1 cellular context compared by ENCODE assay signal in genomic region chr16:88789593-88789992, GRCh38.
TF ChIP-seq lines count a peak whose summit lies in the region.

No MANE protein-coding gene starts in this region.

TF ChIP-seq in HepG2, 621 proteins besides CTCF, POLR2A, EP300 and RAD21 (continues in another document):
- no peak for TF ChIP-seq NONO (IDR thresholded peaks at IDR 0.05)
- 0 out of 2 replicates have a peak, but pooled peaks have one; percentile 23 for TF ChIP-seq NONO (CRISPR knock-in tag; conservative IDR thresholded peaks at IDR 0.05)
- TF ChIP-seq SETDB1 (CRISPR knock-in tag; IDR thresholded peaks at IDR 0.05; ENCODE audit: borderline replicate concordance), result no peak
- TF ChIP-seq, protein P1, sequence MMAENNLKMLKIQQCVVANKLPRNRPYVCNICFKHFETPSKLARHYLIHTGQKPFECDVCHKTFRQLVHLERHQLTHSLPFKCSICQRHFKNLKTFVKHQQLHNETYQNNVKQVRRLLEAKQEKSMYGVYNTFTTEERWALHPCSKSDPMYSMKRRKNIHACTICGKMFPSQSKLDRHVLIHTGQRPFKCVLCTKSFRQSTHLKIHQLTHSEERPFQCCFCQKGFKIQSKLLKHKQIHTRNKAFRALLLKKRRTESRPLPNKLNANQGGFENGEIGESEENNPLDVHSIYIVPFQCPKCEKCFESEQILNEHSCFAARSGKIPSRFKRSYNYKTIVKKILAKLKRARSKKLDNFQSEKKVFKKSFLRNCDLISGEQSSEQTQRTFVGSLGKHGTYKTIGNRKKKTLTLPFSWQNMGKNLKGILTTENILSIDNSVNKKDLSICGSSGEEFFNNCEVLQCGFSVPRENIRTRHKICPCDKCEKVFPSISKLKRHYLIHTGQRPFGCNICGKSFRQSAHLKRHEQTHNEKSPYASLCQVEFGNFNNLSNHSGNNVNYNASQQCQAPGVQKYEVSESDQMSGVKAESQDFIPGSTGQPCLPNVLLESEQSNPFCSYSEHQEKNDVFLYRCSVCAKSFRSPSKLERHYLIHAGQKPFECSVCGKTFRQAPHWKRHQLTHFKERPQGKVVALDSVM (CRISPR knock-in tag; IDR thresholded peaks at IDR 0.05), result peak; percentile 29; the same call in 1 of the 2 replicates
- TF ChIP-seq ZNF275 (CRISPR knock-in tag; IDR thresholded peaks at IDR 0.05; ENCODE audit: borderline replicate concordance), result no peak
- TF ChIP-seq, protein P2, sequence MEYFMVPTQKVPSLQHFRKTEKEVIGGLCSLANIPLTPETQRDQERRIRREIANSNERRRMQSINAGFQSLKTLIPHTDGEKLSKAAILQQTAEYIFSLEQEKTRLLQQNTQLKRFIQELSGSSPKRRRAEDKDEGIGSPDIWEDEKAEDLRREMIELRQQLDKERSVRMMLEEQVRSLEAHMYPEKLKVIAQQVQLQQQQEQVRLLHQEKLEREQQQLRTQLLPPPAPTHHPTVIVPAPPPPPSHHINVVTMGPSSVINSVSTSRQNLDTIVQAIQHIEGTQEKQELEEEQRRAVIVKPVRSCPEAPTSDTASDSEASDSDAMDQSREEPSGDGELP (IDR thresholded peaks at IDR 0.05; ENCODE audit: borderline replicate concordance, low read depth), result no peak
- TF ChIP-seq ZNF468 (CRISPR knock-in tag; IDR thresholded peaks at IDR 0.05), result no peak
- no peak for TF ChIP-seq AGO2 (optimal IDR thresholded peaks at IDR 0.05; ENCODE audit: low read depth, low read length)
- no peak for TF ChIP-seq AHDC1 (CRISPR knock-in tag; IDR thresholded peaks at IDR 0.05; ENCODE audit: borderline replicate concordance)
- TF ChIP-seq GATAD1 (CRISPR knock-in tag; IDR thresholded peaks at IDR 0.05), result no peak
- no peak for TF ChIP-seq HNRNPH1 (optimal IDR thresholded peaks at IDR 0.05; ENCODE audit: low read depth, low read length)
- no peak for TF ChIP-seq IRX3 (CRISPR knock-in tag; IDR thresholded peaks at IDR 0.05; ENCODE audit: borderline replicate concordance, low read depth)
- TF ChIP-seq ZBTB40 (IDR thresholded peaks at IDR 0.05), result no peak
- TF ChIP-seq ZBTB40 (CRISPR knock-in tag; IDR thresholded peaks at IDR 0.05), result no peak
- TF ChIP-seq GATAD2A (CRISPR knock-in tag; IDR thresholded peaks at IDR 0.05), result no peak
- no peak for TF ChIP-seq ATF2 (CRISPR knock-in tag; IDR thresholded peaks at IDR 0.05)
- no peak for TF ChIP-seq NFYC (CRISPR knock-in tag; IDR thresholded peaks at IDR 0.05)
- TF ChIP-seq ZNF337 (CRISPR knock-in tag; IDR thresholded peaks at IDR 0.05; ENCODE audit: borderline replicate concordance, low read depth), result no peak
- no peak for TF ChIP-seq ZNF546 (CRISPR knock-in tag; conservative IDR thresholded peaks at IDR 0.05)
- TF ChIP-seq HIC2 (CRISPR knock-in tag; IDR thresholded peaks at IDR 0.05; ENCODE audit: low read depth), result no peak
- no peak for TF ChIP-seq KAT8 (CRISPR knock-in tag; IDR thresholded peaks at IDR 0.05)
- TF ChIP-seq PHF8 (CRISPR knock-in tag; IDR thresholded peaks at IDR 0.05), result no peak
- TF ChIP-seq, protein P3, sequence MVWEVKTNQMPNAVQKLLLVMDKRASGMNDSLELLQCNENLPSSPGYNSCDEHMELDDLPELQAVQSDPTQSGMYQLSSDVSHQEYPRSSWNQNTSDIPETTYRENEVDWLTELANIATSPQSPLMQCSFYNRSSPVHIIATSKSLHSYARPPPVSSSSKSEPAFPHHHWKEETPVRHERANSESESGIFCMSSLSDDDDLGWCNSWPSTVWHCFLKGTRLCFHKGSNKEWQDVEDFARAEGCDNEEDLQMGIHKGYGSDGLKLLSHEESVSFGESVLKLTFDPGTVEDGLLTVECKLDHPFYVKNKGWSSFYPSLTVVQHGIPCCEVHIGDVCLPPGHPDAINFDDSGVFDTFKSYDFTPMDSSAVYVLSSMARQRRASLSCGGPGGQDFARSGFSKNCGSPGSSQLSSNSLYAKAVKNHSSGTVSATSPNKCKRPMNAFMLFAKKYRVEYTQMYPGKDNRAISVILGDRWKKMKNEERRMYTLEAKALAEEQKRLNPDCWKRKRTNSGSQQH (CRISPR knock-in tag; IDR thresholded peaks at IDR 0.05; ENCODE audit: low read depth), result no peak
- no peak for TF ChIP-seq ZNF674 (CRISPR knock-in tag; IDR thresholded peaks at IDR 0.05; ENCODE audit: low read depth)
- 0 out of 2 replicates have a peak, but pooled peaks have one; percentile 6 for TF ChIP-seq ZNF350 (CRISPR knock-in tag; IDR thresholded peaks at IDR 0.05; ENCODE audit: borderline replicate concordance, low read depth)
- no peak for TF ChIP-seq ZFP41 (CRISPR knock-in tag; IDR thresholded peaks at IDR 0.05; ENCODE audit: borderline replicate concordance)
- no peak for TF ChIP-seq SKI (IDR thresholded peaks at IDR 0.05; ENCODE audit: partially characterized antibody)
- TF ChIP-seq, protein P4, sequence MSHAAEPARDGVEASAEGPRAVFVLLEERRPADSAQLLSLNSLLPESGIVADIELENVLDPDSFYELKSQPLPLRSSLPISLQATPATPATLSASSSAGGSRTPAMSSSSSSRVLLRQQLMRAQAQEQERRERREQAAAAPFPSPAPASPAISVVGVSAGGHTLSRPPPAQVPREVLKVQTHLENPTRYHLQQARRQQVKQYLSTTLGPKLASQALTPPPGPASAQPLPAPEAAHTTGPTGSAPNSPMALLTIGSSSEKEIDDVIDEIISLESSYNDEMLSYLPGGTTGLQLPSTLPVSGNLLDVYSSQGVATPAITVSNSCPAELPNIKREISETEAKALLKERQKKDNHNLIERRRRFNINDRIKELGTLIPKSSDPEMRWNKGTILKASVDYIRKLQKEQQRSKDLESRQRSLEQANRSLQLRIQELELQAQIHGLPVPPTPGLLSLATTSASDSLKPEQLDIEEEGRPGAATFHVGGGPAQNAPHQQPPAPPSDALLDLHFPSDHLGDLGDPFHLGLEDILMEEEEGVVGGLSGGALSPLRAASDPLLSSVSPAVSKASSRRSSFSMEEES (CRISPR knock-in tag; IDR thresholded peaks at IDR 0.05), result no peak
- peak; percentile 78; the same call in 1 of the 2 replicates for TF ChIP-seq ZNF121 (CRISPR knock-in tag; IDR thresholded peaks at IDR 0.05)
